10 cellular contexts compared by ENCODE assay signal in the genomic region with DNA sequence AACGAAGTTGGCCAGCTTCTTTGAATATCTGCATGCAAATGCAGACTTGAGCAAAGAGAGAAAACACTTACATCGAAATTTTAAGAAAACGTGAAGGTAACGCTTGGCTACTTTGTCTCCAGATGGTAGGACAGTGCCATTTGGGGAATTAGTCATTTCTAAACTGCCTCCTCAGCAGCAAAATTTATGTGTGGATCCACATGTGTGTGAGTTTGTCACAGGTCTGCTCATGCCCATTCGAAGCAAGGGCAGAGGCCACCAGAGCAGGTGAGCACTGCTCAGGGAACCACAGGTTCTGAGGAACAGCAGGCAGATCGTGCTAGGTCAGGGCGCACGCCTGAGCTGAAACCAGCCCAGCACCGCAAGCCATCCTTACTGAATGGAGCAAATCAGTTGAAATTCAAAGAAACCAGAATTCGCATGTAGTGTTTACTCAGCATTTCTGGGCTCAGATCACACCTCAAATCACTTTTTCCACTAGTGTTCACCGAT.
DNase-seq lines count a peak whose midpoint lies in the region; ATAC-seq and TF ChIP-seq lines count a peak whose summit lies in the region.
"Had no signal": no experiment of that assay in that cellular context is flagged by ENCODE, and none has a peak within 500 bp of the region (broad histone marks: within the 10 kb centered on the region; RNA-seq: fewer than 3 reads in every experiment).

No MANE protein-coding gene starts in this region.

- intact Hi-C loops in activated CD4-positive, alpha-beta memory T cell treated with anti-CD3 and anti-CD28 coated beads for 36 hours (cut with micrococcal nuclease) = loop anchor here (1.0 to 5.0 kb wide), 3 partner anchors 48 to 76 kb away; no protein-coding TSS in a partner anchor
- intact Hi-C loops in colonic mucosa (cut with DNase I) = no loop called here

- H3K27ac ChIP-seq in colonic mucosa = no peak overlapping the region
- H3K27ac ChIP-seq: parathyroid adenoma, suprapubic skin had no signal

- peaks cover 50% of the 10 kb centered on the region for H3K4me1 Mint-ChIP-seq in activated CD4-positive, alpha-beta memory T cell treated with anti-CD3 and anti-CD28 coated beads for 36 hours (ENCODE audit: low read depth)

- no peaks in the 10 kb centered on the region for H3K27me3 Mint-ChIP-seq in activated CD4-positive, alpha-beta memory T cell treated with anti-CD3 and anti-CD28 coated beads for 36 hours

- CTCF ChIA-PET in activated CD4-positive, alpha-beta memory T cell treated with anti-CD3 and anti-CD28 coated beads for 36 hours (lab: Charles Lee) = interaction anchor here (0.6 to 0.7 kb wide), 2 partner anchors 49 to 57 kb away, joined by 3 read pairs; no protein-coding TSS in a partner anchor

- POLR2A ChIA-PET in activated CD4-positive, alpha-beta memory T cell treated with anti-CD3 and anti-CD28 coated beads for 36 hours (lab: Charles Lee) = interaction anchor here (1.2 kb wide), 1 partner anchor 10 kb away, joined by 3 read pairs; no protein-coding TSS in a partner anchor

- H3K4me3 Mint-ChIP-seq in activated CD4-positive, alpha-beta memory T cell treated with anti-CD3 and anti-CD28 coated beads for 36 hours = no peak overlapping the region

- no peak for TF ChIP-seq CTCF in colonic mucosa (IDR thresholded peaks at IDR 0.05)

- DNase-seq in activated T-cell treated with anti-CD3 and anti-CD28 coated beads for 48 hours (ENCODE audit: low read depth) (peak; percentile 56), activated T-cell treated with anti-CD3 and anti-CD28 coated beads for 4 hours (no peak), SKM-1 (lab: John Stamatoyannopoulos, UW; ENCODE audit: unreplicated experiment) (no peak), colonic mucosa (no peak)
- DNase-seq in activated CD4-positive, alpha-beta memory T cell treated with anti-CD3 and anti-CD28 coated beads for 36 hours = peak; percentile 79
- peak; percentile 52 to 80 for DNase-seq in stimulated activated CD8-positive, alpha-beta memory T cell treated with anti-CD3 and anti-CD28 coated beads, Interleukin-7, amount 100 ng/mL, for 48 hours (ENCODE audit: extremely low read depth in 1 of 2, low read depth in 1 of 2)

- peak; percentile 49 for ATAC-seq in HG02870 (IDR thresholded peaks at IDR 0.05; ENCODE audit: unreplicated experiment)
- no peak for ATAC-seq in HG02970 (IDR thresholded peaks at IDR 0.05; ENCODE audit: low FRiP score, unreplicated experiment)

- peak overlapping the region; percentile 87 for H3K27ac Mint-ChIP-seq in activated CD4-positive, alpha-beta memory T cell treated with anti-CD3 and anti-CD28 coated beads for 36 hours

- H3K9me3 Mint-ChIP-seq in activated CD4-positive, alpha-beta memory T cell treated with anti-CD3 and anti-CD28 coated beads for 36 hours = no peaks in the 10 kb centered on the region

- no peaks in the 10 kb centered on the region for H3K4me1 ChIP-seq in colonic mucosa
- H3K4me1 ChIP-seq: parathyroid adenoma had no signal

- no peaks in the 10 kb centered on the region for H3K36me3 ChIP-seq in colonic mucosa

- H3K27me3 ChIP-seq in colonic mucosa = no peaks in the 10 kb centered on the region
- H3K27me3 ChIP-seq: suprapubic skin had no signal

- H3K9ac ChIP-seq in colonic mucosa (ENCODE audit: low read depth in 2 of 2, low read length in 2 of 2) = no peak overlapping the region
- H3K9ac ChIP-seq: parathyroid adenoma had no signal

- peaks cover 36% of the 10 kb centered on the region for H3K36me3 Mint-ChIP-seq in activated CD4-positive, alpha-beta memory T cell treated with anti-CD3 and anti-CD28 coated beads for 36 hours

- no peak overlapping the region for H3K4me3 ChIP-seq in colonic mucosa
- H3K4me3 ChIP-seq: suprapubic skin had no signal

- H3K9me3 ChIP-seq in colonic mucosa = no peaks in the 10 kb centered on the region
- H3K9me3 ChIP-seq: suprapubic skin had no signal

Comparison
In these comparisons a context has a peak if more than half of its experiments do, and no peak if none do; other contexts are left out.
1. DNase-seq: peak in activated T-cell treated with anti-CD3 and anti-CD28 coated beads for 48 hours (single experiment), activated CD4-positive, alpha-beta memory T cell treated with anti-CD3 and anti-CD28 coated beads for 36 hours (single experiment) and stimulated activated CD8-positive, alpha-beta memory T cell treated with anti-CD3 and anti-CD28 coated beads, Interleukin-7, amount 100 ng/mL, for 48 hours (2 of 2); none in activated T-cell treated with anti-CD3 and anti-CD28 coated beads for 4 hours (single experiment), SKM-1 (single experiment) and colonic mucosa (single experiment).